Comparison of ENCODE assay signal across 1 cellular context in the genomic region with DNA sequence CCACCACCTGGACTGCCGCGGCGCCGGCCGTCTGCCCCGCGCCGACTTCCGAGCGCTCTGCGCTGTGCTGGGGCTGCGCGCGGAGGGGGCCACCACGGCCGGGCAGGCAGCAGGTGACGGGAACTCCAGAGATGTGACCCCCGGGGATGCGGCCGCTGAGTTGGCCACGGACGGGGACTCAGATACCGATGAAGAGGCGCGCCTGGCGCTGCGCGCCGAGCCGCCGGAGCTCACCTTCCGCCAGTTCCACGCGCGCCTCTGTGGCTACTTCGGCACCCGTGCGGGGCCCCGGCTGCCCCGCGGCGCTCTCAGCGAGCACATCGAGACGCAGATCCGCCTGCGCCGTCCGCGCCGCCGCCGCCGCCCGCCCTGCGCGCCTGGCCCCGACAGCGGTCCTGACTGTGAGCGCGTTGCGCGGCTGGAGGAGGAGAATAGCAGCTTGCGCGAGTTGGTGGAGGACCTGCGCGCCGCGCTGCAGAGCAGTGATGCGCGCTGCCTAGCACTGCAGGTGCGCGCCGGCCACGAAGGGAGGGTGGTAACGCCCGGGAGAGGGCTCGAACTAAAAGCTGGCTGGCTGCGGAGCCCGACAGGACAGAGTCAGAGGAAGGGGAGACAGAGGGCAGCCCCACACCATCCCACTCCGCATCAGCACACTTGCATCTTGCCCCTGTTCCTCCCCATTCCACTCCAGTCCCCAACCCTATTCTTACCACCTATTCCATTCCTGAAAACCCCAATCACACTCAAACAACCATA.
TF ChIP-seq lines count a peak whose summit lies in the region.

No MANE protein-coding gene starts in this region.

TF ChIP-seq in SK-N-SH, 30 proteins besides CTCF, POLR2A, EP300 and RAD21 (continued from another document):
- TF ChIP-seq RXRA (IDR thresholded peaks at IDR 0.05; ENCODE audit: borderline replicate concordance, low read depth) (no peak), CHD2 (IDR thresholded peaks at IDR 0.05; ENCODE audit: low read length, partially characterized antibody) (no peak), POLR2AphosphoS5 (IDR thresholded peaks at IDR 0.05; ENCODE audit: low read depth, low read length) (no peak), FOXJ3 (CRISPR knock-in tag; IDR thresholded peaks at IDR 0.05) (no peak), FOSL2 (IDR thresholded peaks at IDR 0.05; ENCODE audit: borderline replicate concordance, low read depth) (no peak), JUND (IDR thresholded peaks at IDR 0.05) (no peak), ELF1 (IDR thresholded peaks at IDR 0.05) (no peak), TEAD4 (IDR thresholded peaks at IDR 0.05; ENCODE audit: borderline replicate concordance, insufficient read depth) (no peak), TCF12 (IDR thresholded peaks at IDR 0.05) (no peak)
- TF ChIP-seq, protein P1, sequence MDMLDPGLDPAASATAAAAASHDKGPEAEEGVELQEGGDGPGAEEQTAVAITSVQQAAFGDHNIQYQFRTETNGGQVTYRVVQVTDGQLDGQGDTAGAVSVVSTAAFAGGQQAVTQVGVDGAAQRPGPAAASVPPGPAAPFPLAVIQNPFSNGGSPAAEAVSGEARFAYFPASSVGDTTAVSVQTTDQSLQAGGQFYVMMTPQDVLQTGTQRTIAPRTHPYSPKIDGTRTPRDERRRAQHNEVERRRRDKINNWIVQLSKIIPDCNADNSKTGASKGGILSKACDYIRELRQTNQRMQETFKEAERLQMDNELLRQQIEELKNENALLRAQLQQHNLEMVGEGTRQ (IDR thresholded peaks at IDR 0.05; ENCODE audit: borderline replicate concordance, low read depth, low read length): no peak
- TF ChIP-seq, protein P2, sequence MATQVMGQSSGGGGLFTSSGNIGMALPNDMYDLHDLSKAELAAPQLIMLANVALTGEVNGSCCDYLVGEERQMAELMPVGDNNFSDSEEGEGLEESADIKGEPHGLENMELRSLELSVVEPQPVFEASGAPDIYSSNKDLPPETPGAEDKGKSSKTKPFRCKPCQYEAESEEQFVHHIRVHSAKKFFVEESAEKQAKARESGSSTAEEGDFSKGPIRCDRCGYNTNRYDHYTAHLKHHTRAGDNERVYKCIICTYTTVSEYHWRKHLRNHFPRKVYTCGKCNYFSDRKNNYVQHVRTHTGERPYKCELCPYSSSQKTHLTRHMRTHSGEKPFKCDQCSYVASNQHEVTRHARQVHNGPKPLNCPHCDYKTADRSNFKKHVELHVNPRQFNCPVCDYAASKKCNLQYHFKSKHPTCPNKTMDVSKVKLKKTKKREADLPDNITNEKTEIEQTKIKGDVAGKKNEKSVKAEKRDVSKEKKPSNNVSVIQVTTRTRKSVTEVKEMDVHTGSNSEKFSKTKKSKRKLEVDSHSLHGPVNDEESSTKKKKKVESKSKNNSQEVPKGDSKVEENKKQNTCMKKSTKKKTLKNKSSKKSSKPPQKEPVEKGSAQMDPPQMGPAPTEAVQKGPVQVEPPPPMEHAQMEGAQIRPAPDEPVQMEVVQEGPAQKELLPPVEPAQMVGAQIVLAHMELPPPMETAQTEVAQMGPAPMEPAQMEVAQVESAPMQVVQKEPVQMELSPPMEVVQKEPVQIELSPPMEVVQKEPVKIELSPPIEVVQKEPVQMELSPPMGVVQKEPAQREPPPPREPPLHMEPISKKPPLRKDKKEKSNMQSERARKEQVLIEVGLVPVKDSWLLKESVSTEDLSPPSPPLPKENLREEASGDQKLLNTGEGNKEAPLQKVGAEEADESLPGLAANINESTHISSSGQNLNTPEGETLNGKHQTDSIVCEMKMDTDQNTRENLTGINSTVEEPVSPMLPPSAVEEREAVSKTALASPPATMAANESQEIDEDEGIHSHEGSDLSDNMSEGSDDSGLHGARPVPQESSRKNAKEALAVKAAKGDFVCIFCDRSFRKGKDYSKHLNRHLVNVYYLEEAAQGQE (IDR thresholded peaks at IDR 0.05; ENCODE audit: low read depth, low read length): no peak
